33 cellular contexts compared by ENCODE assay signal in genomic region chr5:900781-901180, GRCh38.
"Had no signal": no experiment of that assay in that cellular context is flagged by ENCODE, and none has a peak within 500 bp of the region (broad histone marks: within the 10 kb centered on the region; RNA-seq: fewer than 3 reads in every experiment).

No MANE protein-coding gene starts in this region.

- H3K27me3 Mint-ChIP-seq: activated B cell treated with CpG ODN at 0.5 μM for 24 hours; activated CD4-positive, alpha-beta memory T cell treated with anti-CD3 and anti-CD28 coated beads, Interleukin-2, amount 10 ng/mL, durations not matched to agents 7 days and 5 days; activated CD4-positive, alpha-beta T cell treated with anti-CD3 and anti-CD28 coated beads, Interleukin-2, amount 10 ng/mL, durations not matched to agents 7 days and 5 days; activated naive CD8-positive, alpha-beta T cell; activated T-helper 17 cell treated with anti-CD3 and anti-CD28 coated beads, Interleukin-2, amount 50 U/mL, for 72 hours; effector memory CD8-positive, alpha-beta T cell; T-helper 17 cell had no signal

- H3K36me3 ChIP-seq: esophagus muscularis mucosa, gastrocnemius medialis had no signal

- H3K36me3 Mint-ChIP-seq: activated naive CD8-positive, alpha-beta T cell had no signal

- H3K9me3 Mint-ChIP-seq: activated B cell treated with CpG ODN at 0.5 μM for 24 hours; activated CD4-positive, alpha-beta memory T cell treated with anti-CD3 and anti-CD28 coated beads, Interleukin-2, amount 10 ng/mL, durations not matched to agents 7 days and 5 days; activated CD4-positive, alpha-beta T cell treated with anti-CD3 and anti-CD28 coated beads, Interleukin-2, amount 10 ng/mL, durations not matched to agents 7 days and 5 days; activated T-cell treated with anti-CD3 and anti-CD28 coated beads, Interleukin-2, amount 50 U/mL, for 4 hours; activated T-helper 17 cell treated with anti-CD3 and anti-CD28 coated beads, Interleukin-2, amount 50 U/mL, for 72 hours; effector memory CD8-positive, alpha-beta T cell; T-helper 2 cell treated with Interferon-gamma antibody and Interleukin-4, amounts not matched to agents 5 μg/mL and 100 μg/mL, for 36 hours had no signal

- H3K27ac ChIP-seq: brain microvascular endothelial cell, esophagus muscularis mucosa, foreskin keratinocyte, gastrocnemius medialis, heart left ventricle, WERI-Rb-1 had no signal

- H3K27ac Mint-ChIP-seq: activated B cell treated with CpG ODN at 0.5 μM for 24 hours; activated CD4-positive, alpha-beta memory T cell treated with anti-CD3 and anti-CD28 coated beads, Interleukin-2, amount 10 ng/mL, durations not matched to agents 7 days and 5 days; activated CD4-positive, alpha-beta T cell treated with anti-CD3 and anti-CD28 coated beads, Interleukin-2, amount 10 ng/mL, durations not matched to agents 7 days and 5 days; activated naive CD8-positive, alpha-beta T cell; activated T-helper 17 cell treated with anti-CD3 and anti-CD28 coated beads, Interleukin-2, amount 50 U/mL, for 72 hours; effector memory CD8-positive, alpha-beta T cell; T-helper 17 cell; T-helper 2 cell treated with Interferon-gamma antibody and Interleukin-4, amounts not matched to agents 5 μg/mL and 100 μg/mL, for 36 hours had no signal

- ATAC-seq: activated T-cell treated with anti-CD3 and anti-CD28 coated beads, Interleukin-2, amount 50 U/mL, for 4 hours; activated T-helper 17 cell treated with anti-CD3 and anti-CD28 coated beads, Interleukin-2, amount 50 U/mL, for 72 hours; effector memory CD8-positive, alpha-beta T cell; foreskin keratinocyte; gastrocnemius medialis; heart left ventricle; T-helper 17 cell had no signal

- H3K4me1 Mint-ChIP-seq: activated B cell treated with CpG ODN at 0.5 μM for 24 hours, T-helper 17 cell had no signal

- H3K4me1 ChIP-seq: foreskin keratinocyte had no signal

- H3K27me3 ChIP-seq: brain microvascular endothelial cell, esophagus muscularis mucosa, foreskin keratinocyte, gastrocnemius medialis, heart left ventricle had no signal

- H3K4me3 ChIP-seq: esophagus muscularis mucosa, gastrocnemius medialis, heart left ventricle had no signal

- DNase-seq: activated B cell treated with CpG ODN at 0.5 μM for 24 hours; activated CD4-positive, alpha-beta memory T cell treated with anti-CD3 and anti-CD28 coated beads, Interleukin-2, amount 10 ng/mL, durations not matched to agents 7 days and 5 days; activated CD4-positive, alpha-beta T cell treated with anti-CD3 and anti-CD28 coated beads for 1 hour; activated CD4-positive, alpha-beta T cell treated with anti-CD3 and anti-CD28 coated beads for 4 hours; activated CD4-positive, alpha-beta T cell treated with anti-CD3 and anti-CD28 coated beads, Interleukin-2, amount 10 ng/mL, durations not matched to agents 7 days and 5 days; activated CD4-positive, alpha-beta T cell treated with anti-CD3 and anti-CD28 coated beads, Interleukin-2, amount 50 U/mL, for 4 hours; activated CD8-positive, alpha-beta memory T cell treated with anti-CD3 and anti-CD28 coated beads, Interleukin-2, amount 50 U/mL, for 48 hours; activated gamma-delta T cell treated with Interleukin-2 at 50 U/mL for 16 hours; activated naive CD4-positive, alpha-beta T cell treated with anti-CD3 and anti-CD28 coated beads, Interleukin-2, amount 50 U/mL, for 16 hours; activated naive CD4-positive, alpha-beta T cell treated with Interleukin-2 at 50 U/mL for 16 hours; activated T-cell treated with anti-CD3 and anti-CD28 coated beads, Interleukin-2, amount 50 U/mL, for 4 hours; amniotic stem cell; anterior cingulate cortex; brain microvascular endothelial cell; caudate nucleus; cortex of kidney; dermis blood vessel endothelial cell; effector CD4-positive, alpha-beta T cell; effector memory CD8-positive, alpha-beta T cell; erythroblast; foreskin keratinocyte; glutamatergic neuron; heart left ventricle; SW 1271; T-helper 1 cell; T-helper 17 cell; T1000; WERI-Rb-1 had no signal

- H3K9me3 ChIP-seq: esophagus muscularis mucosa, gastrocnemius medialis, heart left ventricle had no signal

- H3K4me3 Mint-ChIP-seq: activated B cell treated with CpG ODN at 0.5 μM for 24 hours; activated CD4-positive, alpha-beta memory T cell treated with anti-CD3 and anti-CD28 coated beads, Interleukin-2, amount 10 ng/mL, durations not matched to agents 7 days and 5 days; activated CD4-positive, alpha-beta T cell treated with anti-CD3 and anti-CD28 coated beads, Interleukin-2, amount 10 ng/mL, durations not matched to agents 7 days and 5 days; activated naive CD8-positive, alpha-beta T cell; activated T-cell treated with anti-CD3 and anti-CD28 coated beads, Interleukin-2, amount 50 U/mL, for 4 hours; activated T-helper 17 cell treated with anti-CD3 and anti-CD28 coated beads, Interleukin-2, amount 50 U/mL, for 72 hours; effector memory CD8-positive, alpha-beta T cell; T-helper 17 cell; T-helper 2 cell treated with Interferon-gamma antibody and Interleukin-4, amounts not matched to agents 5 μg/mL and 100 μg/mL, for 36 hours had no signal
